ENCODE assay signal across 26 cellular contexts in genomic region chr12:115911360-115911759, GRCh38.
DNase-seq lines count a peak whose midpoint lies in the region; ATAC-seq, FAIRE-seq and TF ChIP-seq lines count a peak whose summit lies in the region.
"Had no signal": no experiment of that assay in that cellular context is flagged by ENCODE, and none has a peak within 500 bp of the region (broad histone marks: within the 10 kb centered on the region; RNA-seq: fewer than 3 reads in every experiment).

No MANE protein-coding gene starts in this region.

- no peak for FAIRE-seq in K562 (lab: Jason Lieb, UNC)
- FAIRE-seq: A204.1, GM12878, GM12892, GM18507 had no signal

- CTCF ChIA-PET in K562 (lab: Yijun Ruan, JAX; ENCODE audit: low intra/inter-chr PET ratio), result no interaction called here

- in situ Hi-C loops in K562 (cut with MboI), result no loop called here
- in situ Hi-C loops in GM23248 (cut with MboI), result loop anchor here (10.0 to 25.0 kb wide), 2 partner anchors 1247 to 1924 kb away; no protein-coding TSS in a partner anchor

- DNase-seq in Karpas-422 (peak; percentile 29), K562 (ENCODE audit: extremely low read depth in 1 of 4, low spot score in 3 of 4) (no peak), endodermal cell (peak; percentile 7), GM23248 (no peak), heart right ventricle (no peak)
- DNase-seq: 8988T; ACHN; BE2C; C1 segment of cervical spinal cord; CD4-positive, alpha-beta memory T cell; CD4-positive, CD25-positive, alpha-beta regulatory T cell; CD8-positive, alpha-beta memory T cell; COR-L47; DMS 273 treated with DMSO at 0.1 percent for 48 hours; DMS153; DMS53; DMS79; DND-41; EL; GDM1 had no signal

- H3K9me3 Mint-ChIP-seq in endodermal cell, result no peaks in the 10 kb centered on the region
- H3K9me3 Mint-ChIP-seq: CD4-positive, CD25-positive, alpha-beta regulatory T cell; CD8-positive, alpha-beta memory T cell had no signal

- H3K27ac Mint-ChIP-seq in endodermal cell, result no peak overlapping the region
- H3K27ac Mint-ChIP-seq: CD14-positive monocyte; CD4-positive, alpha-beta memory T cell; CD4-positive, CD25-positive, alpha-beta regulatory T cell; CD8-positive, alpha-beta memory T cell had no signal

- H3K79me2 ChIP-seq in Karpas-422 (ENCODE audit: low read length) (no peaks in the 10 kb centered on the region), K562 (ENCODE audit: control insufficient read depth, insufficient read depth, low read length) (no peaks in the 10 kb centered on the region), GM23248 (ENCODE audit: insufficient read depth) (no peaks in the 10 kb centered on the region)

- peaks cover 59% of the 10 kb centered on the region for H3K27me3 Mint-ChIP-seq in endodermal cell (ENCODE audit: insufficient read depth)

- H3K9me2 ChIP-seq in Karpas-422 (replicated peaks; ENCODE audit: insufficient read depth, low read length) (no peaks in the 10 kb centered on the region), GM23248 (ENCODE audit: insufficient read depth) (no peaks in the 10 kb centered on the region)

- no peak for ATAC-seq in K562
- ATAC-seq in heart right ventricle, result no peak
- ATAC-seq: GM12878 had no signal

- intact Hi-C loops in K562 (cut with micrococcal nuclease), result loop anchor here (10.0 kb wide), 1 partner anchor 117 kb away; no protein-coding TSS in a partner anchor
- intact Hi-C loops in heart right ventricle (cut with DNase I), result loop anchor here in 7 of 10 donors (10.0 kb wide), 6 partner anchors 117 to 1927 kb away; no protein-coding TSS in a partner anchor

- 0% methylated on average over 1 of the region's 1 CpG for WGBS in K562 (ENCODE audit: insufficient coverage, low coverage, missing lambda C conversion rate)
- 93 to 100% methylated on average over 1 of the region's 1 CpG for WGBS in endodermal cell (ENCODE audit: insufficient coverage in 1 of 2, insufficient read length in 1 of 2), 2 experiments
- 48 to 63% methylated on average over 1 of the region's 1 CpG for WGBS in GM23248 (ENCODE audit: low coverage in 1 of 2, low lambda C conversion rate in 2 of 2, missing lambda C conversion rate in 2 of 2), 2 experiments
- 93 to 96% methylated on average over 1 of the region's 1 CpG for WGBS in heart right ventricle, 2 donors

- no TSS peak for BruUV-seq in K562 (replicated peaks; lab: Mats Ljungman, UMichigan)

- H4K20me1 ChIP-seq in Karpas-422 (ENCODE audit: insufficient read depth, low read depth, low read length) (no peaks in the 10 kb centered on the region), K562 (replicated peaks; ENCODE audit: control insufficient read depth, insufficient read depth, low read length) (0 out of 2 replicates have a peak, but pooled peaks cover 8% of the 10 kb centered on the region), GM23248 (ENCODE audit: insufficient read depth) (no peaks in the 10 kb centered on the region)
- H4K20me1 ChIP-seq: BLaER1 had no signal

- H3F3A ChIP-seq in GM23248 (ENCODE audit: insufficient read depth), result no peaks in the 10 kb centered on the region

- no peak overlapping the region for H3K4me3 Mint-ChIP-seq in endodermal cell
- H3K4me3 Mint-ChIP-seq: CD14-positive monocyte; CD4-positive, alpha-beta memory T cell; CD4-positive, CD25-positive, alpha-beta regulatory T cell; CD8-positive, alpha-beta memory T cell had no signal

- no peaks in the 10 kb centered on the region for H3K36me3 Mint-ChIP-seq in endodermal cell (ENCODE audit: low read depth)
- H3K36me3 Mint-ChIP-seq: CD14-positive monocyte; CD4-positive, alpha-beta memory T cell; CD4-positive, CD25-positive, alpha-beta regulatory T cell; CD8-positive, alpha-beta memory T cell had no signal

- no peak for TF ChIP-seq POLR2A in K562 (conservative IDR thresholded peaks at IDR 0.05)

- peaks cover 6% of the 10 kb centered on the region for H3K4me1 Mint-ChIP-seq in endodermal cell
- H3K4me1 Mint-ChIP-seq: CD14-positive monocyte; CD4-positive, alpha-beta memory T cell; CD4-positive, CD25-positive, alpha-beta regulatory T cell; CD8-positive, alpha-beta memory T cell had no signal

- H3K9me3 ChIP-seq in Karpas-422 (ENCODE audit: low read length) (no peaks in the 10 kb centered on the region), K562 (replicated peaks; ENCODE audit: control insufficient read depth, insufficient read depth, low read depth, low read length) (no peaks in the 10 kb centered on the region), endodermal cell (ENCODE audit: control insufficient read depth, low read length) (peaks cover 5% of the 10 kb centered on the region), GM23248 (ENCODE audit: low read depth) (no peaks in the 10 kb centered on the region), heart right ventricle (peaks cover 0 to 9% (median 0%) of the 10 kb centered on the region in 11 donors)
- H3K9me3 ChIP-seq: BE2C, BLaER1 had no signal

- POLR2A ChIA-PET in K562 (lab: Yijun Ruan, JAX), result no interaction called here

- no peak overlapping the region for H2AFZ ChIP-seq in Karpas-422 (ENCODE audit: low read length)
- no peak overlapping the region for H2AFZ ChIP-seq in K562 (ENCODE audit: low read depth, low read length)
- no peak overlapping the region for H2AFZ ChIP-seq in GM23248

- TF ChIP-seq RAD21 in K562 (CRISPR knock-in tag; conservative IDR thresholded peaks at IDR 0.05 in 1 of 2, IDR thresholded peaks at IDR 0.05 in 1 of 2), result no peak

- H3K4me3 ChIP-seq in Karpas-422 (ENCODE audit: low read length), result no peak overlapping the region
- H3K4me3 ChIP-seq in K562, result no peak overlapping the region
- no peak overlapping the region for H3K4me3 ChIP-seq in endodermal cell (ENCODE audit: low read length)
- no peak overlapping the region for H3K4me3 ChIP-seq in GM23248
- H3K4me3 ChIP-seq in heart right ventricle, result no peak overlapping the region
- H3K4me3 ChIP-seq: BLaER1, GM12878 had no signal

- H3K36me3 ChIP-seq in Karpas-422 (ENCODE audit: insufficient read depth, low read length) (no peaks in the 10 kb centered on the region), K562 (ENCODE audit: control insufficient read depth, insufficient read depth, low read length) (no peaks in the 10 kb centered on the region), endodermal cell (ENCODE audit: control insufficient read depth, insufficient read depth, low read length) (no peaks in the 10 kb centered on the region), GM23248 (ENCODE audit: low read depth) (no peaks in the 10 kb centered on the region), heart right ventricle (no peaks in the 10 kb centered on the region)
- H3K36me3 ChIP-seq: BE2C, BLaER1 had no signal

- no peak overlapping the region for H3K27ac ChIP-seq in Karpas-422 (ENCODE audit: low read length)
- no peak overlapping the region for H3K27ac ChIP-seq in K562 (ENCODE audit: extremely low read depth, low read depth, low read length)
- no peak overlapping the region for H3K27ac ChIP-seq in endodermal cell (ENCODE audit: low read depth, low read length)
- no peak overlapping the region for H3K27ac ChIP-seq in GM23248
- H3K27ac ChIP-seq in heart right ventricle, result no peak overlapping the region
- H3K27ac ChIP-seq: BLaER1 had no signal

- TF ChIP-seq CTCF in K562 (IDR thresholded peaks at IDR 0.05 in 2 of 3, conservative IDR thresholded peaks at IDR 0.05 in 1 of 3; ENCODE audit: insufficient read depth in 2 of 3, low read depth in 1 of 3, low read length in 3 of 3) (no peak), endodermal cell (conservative IDR thresholded peaks at IDR 0.05) (no peak), heart right ventricle (IDR thresholded peaks at IDR 0.05) (no peak)

- no peak overlapping the region for H3K4me2 ChIP-seq in Karpas-422 (ENCODE audit: low read depth, low read length, poor library complexity, severe bottlenecking)
- H3K4me2 ChIP-seq in K562 (ENCODE audit: insufficient read depth, low read length), result no peak overlapping the region
- H3K4me2 ChIP-seq in GM23248 (ENCODE audit: unreplicated experiment), result no peak overlapping the region
- H3K4me2 ChIP-seq: BLaER1 had no signal

- H3K4me1 ChIP-seq in Karpas-422 (ENCODE audit: low read length) (no peaks in the 10 kb centered on the region), K562 (replicated peaks in 1 of 2; ENCODE audit: control insufficient read depth in 2 of 2, insufficient read depth in 2 of 2, low read length in 2 of 2) (no peaks in the 10 kb centered on the region; a peak in 1 of 5 replicates), endodermal cell (ENCODE audit: control insufficient read depth, insufficient read depth, low read length) (peaks cover 2% of the 10 kb centered on the region), GM23248 (ENCODE audit: insufficient read depth) (no peaks in the 10 kb centered on the region), heart right ventricle (no peaks in the 10 kb centered on the region)
- H3K4me1 ChIP-seq: BE2C, BLaER1 had no signal

- no peaks in the 10 kb centered on the region for H3K9me1 ChIP-seq in K562 (ENCODE audit: control insufficient read depth, insufficient read depth, low read length)

- H3K27me3 ChIP-seq in Karpas-422 (ENCODE audit: low read length) (no peaks in the 10 kb centered on the region), K562 (ENCODE audit: control insufficient read depth in 2 of 2, insufficient read depth in 2 of 2, low read length in 2 of 2) (peaks cover 9 to 19% of the 10 kb centered on the region in 2 experiments; a peak in 4 of 5 replicates), endodermal cell (ENCODE audit: control insufficient read depth, insufficient read depth, low read length, poor library complexity, severe bottlenecking) (peaks cover 59% of the 10 kb centered on the region), GM23248 (replicated peaks; ENCODE audit: insufficient read depth) (no peaks in the 10 kb centered on the region), heart right ventricle (peaks cover 0 to 24% (median 9%) of the 10 kb centered on the region in 7 donors)
- H3K27me3 ChIP-seq: BE2C, BLaER1 had no signal

- H3K9ac ChIP-seq in Karpas-422 (ENCODE audit: low read length) (no peak overlapping the region), K562 (ENCODE audit: insufficient read depth in 1 of 2, low read depth in 2 of 2, low read length in 2 of 2) (no peak overlapping the region), endodermal cell (ENCODE audit: extremely low read depth, low read length, poor library complexity, severe bottlenecking) (no peak overlapping the region), GM23248 (no peak overlapping the region)
- H3K9ac ChIP-seq: BLaER1 had no signal

- TF ChIP-seq EP300 in K562 (IDR thresholded peaks at IDR 0.05; ENCODE audit: low read length), result no peak

TF ChIP-seq in K562, 482 proteins besides CTCF, POLR2A, EP300 and RAD21:
- TF ChIP-seq ZNF77 (CRISPR knock-in tag; IDR thresholded peaks at IDR 0.05), result no peak
- no peak for TF ChIP-seq KLF13 (tag; IDR thresholded peaks at IDR 0.05; ENCODE audit: borderline replicate concordance, low read depth)
- no peak for TF ChIP-seq ZFP36 (IDR thresholded peaks at IDR 0.05; ENCODE audit: low read depth, low read length, partially characterized antibody)
- TF ChIP-seq RBM25 (IDR thresholded peaks at IDR 0.05; ENCODE audit: low read depth, low read length, severe bottlenecking), result peak; percentile 64
- TF ChIP-seq FOSL1 (tag; conservative IDR thresholded peaks at IDR 0.05), result no peak

Comparison
In these comparisons a context has a peak if more than half of its experiments do, and no peak if none do; other contexts are left out.
1. DNase-seq: peak in Karpas-422 (single experiment) and endodermal cell (single experiment); none in K562 (0 of 4), GM23248 (single experiment) and heart right ventricle (0 of 2).